ENCODE assay signal across 1 cellular context in the genomic region with DNA sequence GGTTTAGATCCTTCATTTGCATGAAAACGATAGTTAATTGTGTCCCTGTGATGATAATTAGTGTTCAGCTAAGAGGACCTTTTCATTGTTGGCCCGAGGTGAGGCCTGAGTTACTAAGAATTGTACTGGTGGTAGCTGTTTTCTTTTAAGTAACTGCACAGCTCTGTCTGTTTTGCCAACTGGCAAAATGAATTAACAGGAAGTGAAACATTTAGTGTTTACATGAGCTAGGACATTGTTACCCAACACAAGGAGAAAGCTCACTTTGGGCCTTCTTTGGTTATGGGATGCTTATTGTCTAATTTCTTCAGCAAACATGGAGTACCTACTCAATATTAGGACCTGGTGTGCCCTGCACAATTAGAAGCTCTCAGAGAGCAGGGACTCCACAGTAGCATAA.
TF ChIP-seq lines count a peak whose summit lies in the region.

No MANE protein-coding gene starts in this region.

TF ChIP-seq in IMR-90, 13 proteins besides CTCF, POLR2A, EP300 and RAD21:
- TF ChIP-seq, protein P1, sequence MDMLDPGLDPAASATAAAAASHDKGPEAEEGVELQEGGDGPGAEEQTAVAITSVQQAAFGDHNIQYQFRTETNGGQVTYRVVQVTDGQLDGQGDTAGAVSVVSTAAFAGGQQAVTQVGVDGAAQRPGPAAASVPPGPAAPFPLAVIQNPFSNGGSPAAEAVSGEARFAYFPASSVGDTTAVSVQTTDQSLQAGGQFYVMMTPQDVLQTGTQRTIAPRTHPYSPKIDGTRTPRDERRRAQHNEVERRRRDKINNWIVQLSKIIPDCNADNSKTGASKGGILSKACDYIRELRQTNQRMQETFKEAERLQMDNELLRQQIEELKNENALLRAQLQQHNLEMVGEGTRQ (IDR thresholded peaks at IDR 0.05; ENCODE audit: low read depth, low read length): no peak
- no peak for TF ChIP-seq FOS (IDR thresholded peaks at IDR 0.05; ENCODE audit: low read depth, low read length)
- TF ChIP-seq, protein P2, sequence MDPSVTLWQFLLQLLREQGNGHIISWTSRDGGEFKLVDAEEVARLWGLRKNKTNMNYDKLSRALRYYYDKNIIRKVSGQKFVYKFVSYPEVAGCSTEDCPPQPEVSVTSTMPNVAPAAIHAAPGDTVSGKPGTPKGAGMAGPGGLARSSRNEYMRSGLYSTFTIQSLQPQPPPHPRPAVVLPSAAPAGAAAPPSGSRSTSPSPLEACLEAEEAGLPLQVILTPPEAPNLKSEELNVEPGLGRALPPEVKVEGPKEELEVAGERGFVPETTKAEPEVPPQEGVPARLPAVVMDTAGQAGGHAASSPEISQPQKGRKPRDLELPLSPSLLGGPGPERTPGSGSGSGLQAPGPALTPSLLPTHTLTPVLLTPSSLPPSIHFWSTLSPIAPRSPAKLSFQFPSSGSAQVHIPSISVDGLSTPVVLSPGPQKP (IDR thresholded peaks at IDR 0.05; ENCODE audit: borderline replicate concordance, low read depth, low read length): no peak
- TF ChIP-seq SMC3 (IDR thresholded peaks at IDR 0.05; ENCODE audit: low read depth, low read length): no peak
- TF ChIP-seq MAFK (IDR thresholded peaks at IDR 0.05; ENCODE audit: low read depth, low read length): no peak
- no peak for TF ChIP-seq RCOR1 (IDR thresholded peaks at IDR 0.05; ENCODE audit: insufficient replicate concordance, low read length)
- TF ChIP-seq NFE2L2 (IDR thresholded peaks at IDR 0.05; ENCODE audit: low read depth, low read length): no peak
- TF ChIP-seq MAZ (IDR thresholded peaks at IDR 0.05; ENCODE audit: borderline replicate concordance, low read depth, low read length): no peak
- no peak for TF ChIP-seq RFX5 (IDR thresholded peaks at IDR 0.05; ENCODE audit: low read depth, low read length)
- no peak for TF ChIP-seq BHLHE40 (IDR thresholded peaks at IDR 0.05; ENCODE audit: low read depth, low read length)
- no peak for TF ChIP-seq CHD1 (IDR thresholded peaks at IDR 0.05; ENCODE audit: low read depth, low read length)
- TF ChIP-seq MXI1 (IDR thresholded peaks at IDR 0.05; ENCODE audit: borderline replicate concordance, low read depth, low read length): no peak
- no peak for TF ChIP-seq CEBPB (IDR thresholded peaks at IDR 0.05; ENCODE audit: low read depth, low read length)
